In genomic region chr4:82125863-82126297, GRCh38 we compare ENCODE assay signal across 23 cellular contexts.
DNase-seq lines count a peak whose midpoint lies in the region; ATAC-seq, FAIRE-seq and TF ChIP-seq lines count a peak whose summit lies in the region.
"Had no signal": no experiment of that assay in that cellular context is flagged by ENCODE, and none has a peak within 500 bp of the region (broad histone marks: within the 10 kb centered on the region; RNA-seq: fewer than 3 reads in every experiment).

No MANE protein-coding gene starts in this region.

- H3K4me3 Mint-ChIP-seq in Caco-2 (ENCODE audit: unreplicated experiment) = no peak overlapping the region
- H3K4me3 Mint-ChIP-seq: B cell; CD4-positive, CD25-positive, alpha-beta regulatory T cell; CD8-positive, alpha-beta T cell; HFFc6 had no signal

- H4K8ac ChIP-seq in IMR-90 (ENCODE audit: low read depth in 2 of 2, low read length in 2 of 2) (no peak overlapping the region), H1 (ENCODE audit: extremely low read depth, insufficient read depth, low read length) (no peak overlapping the region)

- no peak for ATAC-seq in IMR-90 (ENCODE audit: low read depth)
- ATAC-seq: CD8-positive, alpha-beta T cell had no signal

- TF ChIP-seq POLR2A in IMR-90 (IDR thresholded peaks at IDR 0.05; ENCODE audit: low read depth, low read length) (no peak), H1 (IDR thresholded peaks at IDR 0.05; ENCODE audit: control extremely low read depth in 1 of 2, low read depth in 2 of 2, low read length in 2 of 2) (no peak)

- no peak overlapping the region for H2BK12ac ChIP-seq in H1 (ENCODE audit: low read depth, low read length)

- no peaks in the 10 kb centered on the region for H3K9me3 Mint-ChIP-seq in Caco-2 (ENCODE audit: unreplicated experiment)

- H3K36me3 ChIP-seq in Caco-2 (ENCODE audit: control insufficient read depth, insufficient read depth, low read length) = no peaks in the 10 kb centered on the region
- no peaks in the 10 kb centered on the region for H3K36me3 ChIP-seq in IMR-90 (ENCODE audit: control insufficient read depth, insufficient read depth, low read length)
- H3K36me3 ChIP-seq in WERI-Rb-1 = no peaks in the 10 kb centered on the region
- H3K36me3 ChIP-seq in H1 (ENCODE audit: control insufficient read depth in 2 of 4, insufficient read depth in 4 of 4, low read length in 3 of 4) = no peaks in the 10 kb centered on the region
- H3K36me3 ChIP-seq: BLaER1, HAP-1 had no signal

- no peaks in the 10 kb centered on the region for H3K23me2 ChIP-seq in H1 (ENCODE audit: low read depth, low read length)

- no peak overlapping the region for H2AK9ac ChIP-seq in IMR-90 (replicated peaks; ENCODE audit: low read depth, low read length, poor library complexity)

- H3K79me2 ChIP-seq in H1 (ENCODE audit: control insufficient read depth in 1 of 2, insufficient read depth in 2 of 2, low read length in 2 of 2) = no peaks in the 10 kb centered on the region

- H3K18ac ChIP-seq in IMR-90 (ENCODE audit: low read depth, low read length) (no peak overlapping the region), H1 (ENCODE audit: extremely low read depth, low read length) (no peak overlapping the region)

- no peak overlapping the region for H2BK120ac ChIP-seq in IMR-90 (ENCODE audit: low read depth, low read length)
- no peak overlapping the region for H2BK120ac ChIP-seq in H1 (replicated peaks; ENCODE audit: low read depth, low read length)

- H2BK15ac ChIP-seq in IMR-90 (ENCODE audit: low read depth, low read length) (no peak overlapping the region), H1 (ENCODE audit: low read length) (no peak overlapping the region)

- H3K4me1 Mint-ChIP-seq in Caco-2 (ENCODE audit: low read depth, unreplicated experiment) = peaks cover 10% of the 10 kb centered on the region
- H3K4me1 Mint-ChIP-seq: B cell had no signal

- CTCF ChIA-PET in Caco-2 (lab: Charles Lee) (no interaction called here), IMR-90 (lab: Yijun Ruan, JAX) (no interaction called here), H1 (lab: Charles Lee; ENCODE audit: partially characterized antibody) (interaction anchor here (0.9 to 1.9 kb wide), 2 partner anchors 15 to 114 kb away, joined by 3 to 5 read pairs; no protein-coding TSS in a partner anchor)

- H4K91ac ChIP-seq in IMR-90 (ENCODE audit: insufficient read depth, low read depth, low read length) = no peak overlapping the region
- H4K91ac ChIP-seq in H1 (replicated peaks; ENCODE audit: insufficient read length, low read length) = no peak overlapping the region

- H3K4me2 ChIP-seq in IMR-90 (ENCODE audit: low read depth, low read length) = no peak overlapping the region
- H3K4me2 ChIP-seq in H1 (ENCODE audit: insufficient read depth in 1 of 2, low read depth in 2 of 2, low read length in 2 of 2) = no peak overlapping the region
- H3K4me2 ChIP-seq: BLaER1 had no signal

- dilution Hi-C loops in IMR-90 (cut with HindIII; ENCODE audit: low sequenced_read_pairs, unreplicated experiment) = no loop called here

- H3K23ac ChIP-seq in IMR-90 (ENCODE audit: low read depth, low read length) = no peak overlapping the region
- no peak overlapping the region for H3K23ac ChIP-seq in H1 (ENCODE audit: insufficient read length)

- H3K9me3 ChIP-seq in Caco-2 = no peaks in the 10 kb centered on the region
- H3K9me3 ChIP-seq in IMR-90 (ENCODE audit: control insufficient read depth, insufficient read depth, low read length) = no peaks in the 10 kb centered on the region
- H3K9me3 ChIP-seq in WERI-Rb-1 (ENCODE audit: severe bottlenecking) = no peaks in the 10 kb centered on the region
- no peaks in the 10 kb centered on the region for H3K9me3 ChIP-seq in H1 (ENCODE audit: insufficient read depth in 2 of 2, low read depth in 1 of 2, low read length in 1 of 2)
- H3K9me3 ChIP-seq: BLaER1, HAP-1 had no signal

- H3K79me1 ChIP-seq in IMR-90 (ENCODE audit: low read depth in 1 of 2, low read length in 2 of 2) (no peaks in the 10 kb centered on the region), H1 (ENCODE audit: low read depth, low read length) (no peaks in the 10 kb centered on the region)

- H3K56ac ChIP-seq in IMR-90 (ENCODE audit: extremely low read depth, insufficient read depth, low read length) (no peak overlapping the region), H1 (replicated peaks; ENCODE audit: insufficient read length, low read depth, low read length) (no peak overlapping the region)

- H4K5ac ChIP-seq in IMR-90 (ENCODE audit: low read depth, low read length) (no peak overlapping the region), H1 (ENCODE audit: insufficient read length, low read depth, low read length) (no peak overlapping the region)

- H3K9ac ChIP-seq in IMR-90 (ENCODE audit: low read depth, low read length) (no peak overlapping the region), H1 (replicated peaks in 1 of 4; ENCODE audit: extremely low read depth in 1 of 4, low read depth in 3 of 4, low read length in 3 of 4) (no peak overlapping the region)
- H3K9ac ChIP-seq: BLaER1, GM23248 had no signal

- H2BK20ac ChIP-seq in IMR-90 (ENCODE audit: low read depth, low read length) (no peak overlapping the region), H1 (ENCODE audit: low read length) (no peak overlapping the region)

- H2AK5ac ChIP-seq in IMR-90 (ENCODE audit: low read depth, low read length) = no peak overlapping the region
- no peak overlapping the region for H2AK5ac ChIP-seq in H1 (ENCODE audit: low read depth, low read length)

- H3K14ac ChIP-seq in IMR-90 (replicated peaks; ENCODE audit: low read depth, low read length) = no peak overlapping the region
- no peak overlapping the region for H3K14ac ChIP-seq in H1 (ENCODE audit: insufficient read length)

- H2BK5ac ChIP-seq in IMR-90 (ENCODE audit: low read depth, low read length, poor library complexity, severe bottlenecking) (no peak overlapping the region), H1 (ENCODE audit: low read depth, low read length) (no peak overlapping the region)

- no peak for FAIRE-seq in H1 (lab: Jason Lieb, UNC)
- FAIRE-seq: D721Med, GM12891, GM18507, H54 had no signal

- TF ChIP-seq EP300 in H1 (IDR thresholded peaks at IDR 0.05; ENCODE audit: borderline replicate concordance in 1 of 2, low read depth in 2 of 2, low read length in 2 of 2) = no peak

- no peaks in the 10 kb centered on the region for H3K4me1 ChIP-seq in Caco-2
- H3K4me1 ChIP-seq in IMR-90 (ENCODE audit: control insufficient read depth, insufficient read depth, low read length) = no peaks in the 10 kb centered on the region
- H3K4me1 ChIP-seq in H1 (replicated peaks in 1 of 4; ENCODE audit: control insufficient read depth in 3 of 4, insufficient read depth in 4 of 4, low read length in 3 of 4) = no peaks in the 10 kb centered on the region
- H3K4me1 ChIP-seq: BLaER1, HAP-1 had no signal

- no peaks in the 10 kb centered on the region for H3K9me1 ChIP-seq in IMR-90 (ENCODE audit: insufficient read depth, low read length)

- H3K27ac ChIP-seq in IMR-90 (ENCODE audit: insufficient read depth, low read length) = no peak overlapping the region
- peak overlapping the region; percentile 9; the same call in 1 of the 2 replicates for H3K27ac ChIP-seq in WERI-Rb-1
- H3K27ac ChIP-seq in H1 (ENCODE audit: low read depth, low read length) = no peak overlapping the region
- H3K27ac ChIP-seq: BLaER1, C4-2B, GM23248 had no signal

- in situ Hi-C loops in IMR-90 (cut with MboI; ENCODE audit: low sequenced_read_pairs) = no loop called here

- H3K4ac ChIP-seq in IMR-90 (ENCODE audit: low read depth, low read length) = no peak overlapping the region
- H3K4ac ChIP-seq in H1 (replicated peaks; ENCODE audit: insufficient read length, low read depth, low read length) = no peak overlapping the region

- TF ChIP-seq RAD21 in IMR-90 (IDR thresholded peaks at IDR 0.05; ENCODE audit: low read length) (no peak), H1 (IDR thresholded peaks at IDR 0.05 in 1 of 2, conservative IDR thresholded peaks at IDR 0.05 in 1 of 2; ENCODE audit: low read depth in 2 of 2, low read length in 2 of 2) (no peak)

- intact Hi-C loops in Caco-2 (cut with micrococcal nuclease; ENCODE audit: unreplicated experiment) = no loop called here
- intact Hi-C loops in IMR-90 (cut with micrococcal nuclease) = no loop called here

- POLR2A ChIA-PET in Caco-2 (lab: Charles Lee) (no interaction called here), IMR-90 (lab: Charles Lee; ENCODE audit: unreplicated experiment) (no interaction called here), H1 (lab: Charles Lee; ENCODE audit: partially characterized antibody) (no interaction called here)

- TF ChIP-seq CTCF in Caco-2 (IDR thresholded peaks at IDR 0.05; ENCODE audit: insufficient read depth in 1 of 2, low read depth in 1 of 2, low read length in 1 of 2, severe bottlenecking in 1 of 2, unreplicated experiment in 1 of 2) (no peak), IMR-90 (conservative IDR thresholded peaks at IDR 0.05; ENCODE audit: low read depth, low read length) (no peak), WERI-Rb-1 (IDR thresholded peaks at IDR 0.05; ENCODE audit: low read depth, low read length) (no peak), H1 (IDR thresholded peaks at IDR 0.05; ENCODE audit: control extremely low read depth in 1 of 3, insufficient read depth in 1 of 3, low read depth in 1 of 3, low read length in 3 of 3) (no peak), GM10266 (IDR thresholded peaks at IDR 0.05; ENCODE audit: control insufficient read depth, insufficient read depth, low read depth, missing control alignments) (no peak)

- no CpG with 5 or more reads among the region's 4 CpGs for WGBS in IMR-90 (ENCODE audit: extremely low coverage in 2 of 2, insufficient read length in 1 of 2), 2 experiments
- 93% methylated on average over 4 of the region's 4 CpGs; no CpG with 5 or more reads in 1 of the 2 experiments for WGBS in H1 (ENCODE audit: extremely low coverage in 1 of 2, insufficient coverage in 1 of 2, insufficient read length in 1 of 2, insufficient replicate concordance in 2 of 2, low coverage in 1 of 2, low lambda C conversion rate in 2 of 2, missing lambda C conversion rate in 1 of 2), 2 experiments

- DNase-seq in Caco-2 = peak in 1 of 2 experiments; percentile 6
- DNase-seq in IMR-90 = no peak
- DNase-seq in WERI-Rb-1 = no peak
- no peak for DNase-seq in H1 (ENCODE audit: low read depth in 1 of 2, low spot score in 2 of 2)
- no peak for DNase-seq in GM10266 (ENCODE audit: extremely low spot score)
- DNase-seq in middle frontal gyrus (ENCODE audit: extremely low spot score, low spot score) = no peak
- DNase-seq in globus pallidus (ENCODE audit: low spot score) = no peak
- DNase-seq in activated CD4-positive, alpha-beta T cell treated with anti-CD3 and anti-CD28 coated beads for 4 hours = no peak
- DNase-seq: CD4-positive, CD25-positive, alpha-beta regulatory T cell; CD8-positive, alpha-beta T cell; DMS79; EL; GDM1; GM23248; HFFc6 had no signal

- H4K20me1 ChIP-seq in IMR-90 (ENCODE audit: insufficient read depth, low read length) (no peaks in the 10 kb centered on the region), H1 (replicated peaks in 1 of 2; ENCODE audit: control insufficient read depth in 1 of 2, insufficient read depth in 2 of 2, low read length in 2 of 2) (no peaks in the 10 kb centered on the region)
- H4K20me1 ChIP-seq: BLaER1 had no signal

- peak overlapping the region; percentile 52 for H3K27ac Mint-ChIP-seq in Caco-2 (ENCODE audit: unreplicated experiment)
- H3K27ac Mint-ChIP-seq: B cell; CD8-positive, alpha-beta T cell; HFFc6 had no signal

- H2AFZ ChIP-seq in IMR-90 (replicated peaks; ENCODE audit: low read length, poor library complexity) (no peak overlapping the region), H1 (ENCODE audit: low read length) (peak overlapping the region; percentile 14; the same call in 1 of the 2 replicates)
- H2AFZ ChIP-seq: GM23248 had no signal

- H3K4me3 ChIP-seq in Caco-2 (ENCODE audit: low read depth, low read length) (no peak overlapping the region), IMR-90 (ENCODE audit: insufficient read depth, low read depth, low read length) (no peak overlapping the region), WERI-Rb-1 (ENCODE audit: low read depth, low read length) (no peak overlapping the region), H1 (ENCODE audit: extremely low read depth in 1 of 4, insufficient read depth in 2 of 4, low read depth in 3 of 4, low read length in 4 of 4) (no peak overlapping the region)
- H3K4me3 ChIP-seq: BLaER1, GM23248, HAP-1 had no signal

- no TSS peak for BruUV-seq in Caco-2 (replicated peaks; lab: Mats Ljungman, UMichigan)
- no TSS peak for BruUV-seq in IMR-90 (replicated peaks; lab: Mats Ljungman, UMichigan)

- no peaks in the 10 kb centered on the region for H3K27me3 Mint-ChIP-seq in Caco-2 (ENCODE audit: insufficient read depth, unreplicated experiment)
- H3K27me3 Mint-ChIP-seq: CD4-positive, CD25-positive, alpha-beta regulatory T cell had no signal

- H3K27me3 ChIP-seq in Caco-2 (replicated peaks; ENCODE audit: control insufficient read depth, insufficient read depth, low read length) = no peaks in the 10 kb centered on the region
- H3K27me3 ChIP-seq in IMR-90 (ENCODE audit: control insufficient read depth, insufficient read depth, low read length) = no peaks in the 10 kb centered on the region
- no peaks in the 10 kb centered on the region for H3K27me3 ChIP-seq in WERI-Rb-1 (ENCODE audit: insufficient read depth, low read depth, severe bottlenecking)
- H3K27me3 ChIP-seq in H1 (replicated peaks in 1 of 4; ENCODE audit: control insufficient read depth in 3 of 4, extremely low read depth in 1 of 4, insufficient read depth in 3 of 4, low read length in 3 of 4) = no peaks in the 10 kb centered on the region
- H3K27me3 ChIP-seq: BLaER1 had no signal

- H3K36me3 Mint-ChIP-seq in Caco-2 (ENCODE audit: insufficient read depth, unreplicated experiment) = no peaks in the 10 kb centered on the region
- H3K36me3 Mint-ChIP-seq: CD4-positive, CD25-positive, alpha-beta regulatory T cell; CD8-positive, alpha-beta T cell had no signal
